In genomic region chr1:210373628-210373877, GRCh38 we compare ENCODE assay signal across 8 cellular contexts. TPM values are rescaled to one million over a fixed set of nuclear protein-coding genes. Genes with fewer than 3 reads are reported as not detected.
DNase-seq lines count a peak whose midpoint lies in the region; ATAC-seq, FAIRE-seq and TF ChIP-seq lines count a peak whose summit lies in the region.

No MANE protein-coding gene starts in this region.

- H3K36me3 ChIP-seq in iPS-18a (ENCODE audit: control insufficient read depth, low read depth, low read length): no peaks in the 10 kb centered on the region

- peak overlapping the region; percentile 78 for H3K27ac ChIP-seq in iPS-18a (ENCODE audit: low read length)

- FAIRE-seq in RCC 7860 (lab: Jason Lieb, UNC): no peak

- intact Hi-C loops in CD14-positive monocyte (cut with micrococcal nuclease): loop anchor here in 1 of 2 donors (10.0 kb wide), 1 partner anchor 1571 kb away; no protein-coding TSS in a partner anchor

- peak overlapping the region; percentile 21 for H3K9ac ChIP-seq in iPS-18a (ENCODE audit: low read length)

- peak overlapping the region in 6 of 7 donors; percentile 12 to 89 (median 76) for H3K27ac Mint-ChIP-seq in CD14-positive monocyte
- peak overlapping the region; percentile 23 to 68 for H3K27ac Mint-ChIP-seq in T-cell

- DNase-seq in CD14-positive monocyte (ENCODE audit: low spot score) (no peak), GOT3 (lab: John Stamatoyannopoulos, UW) (peak; percentile 36), T-cell (no peak), cortex of kidney (lab: John Stamatoyannopoulos, UW) (no peak), RCC 7860 (ENCODE audit: low spot score) (no peak)
- DNase-seq in stimulated activated CD4-positive, alpha-beta T cell treated with anti-CD3 and anti-CD28 coated beads, Interleukin-2, amount 100 ng/mL, for 24 hours: no peak

- no peaks in the 10 kb centered on the region for H3K9me3 Mint-ChIP-seq in CD14-positive monocyte
- H3K9me3 Mint-ChIP-seq in T-cell: no peaks in the 10 kb centered on the region

- H3K36me3 Mint-ChIP-seq in CD14-positive monocyte (no peaks in the 10 kb centered on the region), T-cell (no peaks in the 10 kb centered on the region)

- no peaks in the 10 kb centered on the region for H3K27me3 Mint-ChIP-seq in CD14-positive monocyte (ENCODE audit: low read depth in 3 of 3)
- H3K27me3 Mint-ChIP-seq in T-cell: no peaks in the 10 kb centered on the region

- no peaks in the 10 kb centered on the region for H3K9me3 ChIP-seq in iPS-18a (ENCODE audit: control insufficient read depth, low read depth, low read length)

- no peak for TF ChIP-seq CTCF in CD14-positive monocyte (IDR thresholded peaks at IDR 0.05)

- ATAC-seq in T-cell (replicated peaks in 1 of 4) (no peak), GM19324 (IDR thresholded peaks at IDR 0.05; ENCODE audit: low FRiP score, unreplicated experiment) (no peak)

- CTCF ChIA-PET in T-cell (lab: Charles Lee): interaction anchor here (0.6 to 2.1 kb wide), 8 partner anchors 12 to 73 kb away, joined by 3 to 12 read pairs (median 5); no protein-coding TSS in a partner anchor

- peaks cover 25% of the 10 kb centered on the region for H3K4me1 Mint-ChIP-seq in CD14-positive monocyte
- H3K4me1 Mint-ChIP-seq in T-cell: peaks cover 11 to 22% (median 19%) of the 10 kb centered on the region in 3 donors

- H3K4me1 ChIP-seq in iPS-18a (ENCODE audit: control insufficient read depth, low read depth, low read length): peaks cover 34% of the 10 kb centered on the region

- peak overlapping the region; percentile 32 for H3K4me3 ChIP-seq in iPS-18a (ENCODE audit: low read length)

- H3K27me3 ChIP-seq in iPS-18a (ENCODE audit: control insufficient read depth, insufficient read depth, low read length): peaks cover 16% of the 10 kb centered on the region

- POLR2A ChIA-PET in T-cell (lab: Charles Lee): interaction anchor here in 1 of 2 donors (0.6 kb wide), 1 partner anchor 27 kb away, joined by 4 read pairs; no protein-coding TSS in a partner anchor

- H3K4me3 Mint-ChIP-seq in CD14-positive monocyte (peak overlapping the region in 1 of 2 donors; percentile 12), T-cell (no peak overlapping the region)

RNA-seq across cellular contexts. Expression of gene HHAT, which starts 44.9 kb away (rescaled TPM):
- polyA plus RNA-seq in CD14-positive monocyte: 1 to 10 TPM; 1.1 to 1.5 TPM
- total RNA-seq in T-cell: 1 to 10 TPM; 2.2 to 7.9 (median 4.1) TPM
